22 cellular contexts compared by ENCODE assay signal in the genomic region with DNA sequence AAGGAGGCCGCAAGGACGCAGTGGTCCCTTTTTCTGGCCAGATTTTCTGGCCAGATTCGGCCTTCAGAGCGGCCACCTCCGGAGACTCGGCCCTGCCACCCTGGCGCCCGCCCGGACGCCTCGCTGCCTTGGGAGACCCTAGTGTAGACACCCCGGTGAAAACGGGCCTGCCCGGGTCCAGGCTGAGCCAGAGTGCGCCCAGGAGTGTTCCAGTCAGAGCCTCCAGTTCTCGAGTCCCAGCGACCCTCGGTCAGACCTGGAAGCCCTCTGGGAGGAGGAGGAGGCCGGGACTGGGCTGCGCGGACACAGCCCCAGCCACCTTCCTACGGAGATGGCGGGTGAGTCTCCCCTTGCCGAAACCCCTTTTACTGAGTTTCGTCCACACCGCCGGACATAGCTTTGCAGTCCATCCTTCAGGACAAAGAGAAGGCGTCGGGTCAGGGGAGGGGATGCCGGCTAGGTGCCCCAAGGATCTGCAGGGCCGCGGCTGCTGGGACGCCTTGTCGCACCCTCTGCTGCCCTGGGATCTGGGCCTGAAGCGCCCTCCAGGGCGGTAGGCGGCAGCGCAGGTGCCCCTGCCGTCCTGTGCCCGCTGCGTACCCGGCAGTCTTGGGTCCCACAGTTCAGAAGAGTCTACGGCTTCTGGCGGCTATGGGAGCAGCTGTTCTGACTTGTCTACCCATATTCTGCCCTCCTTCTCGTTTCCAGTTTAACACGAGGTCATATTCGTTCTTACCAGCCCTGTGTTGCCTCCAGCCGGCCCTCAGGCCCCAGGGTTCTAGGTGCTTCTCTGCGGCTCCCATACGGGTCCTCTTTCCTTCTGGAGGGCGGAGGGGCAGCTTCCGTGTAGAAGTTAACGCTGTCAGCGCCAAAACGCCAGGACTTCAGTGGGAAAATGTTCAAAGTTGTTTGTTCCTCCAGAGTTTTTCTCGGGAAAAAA.
DNase-seq lines count a peak whose midpoint lies in the region; ATAC-seq and TF ChIP-seq lines count a peak whose summit lies in the region.
"Had no signal": no experiment of that assay in that cellular context is flagged by ENCODE, and none has a peak within 500 bp of the region (broad histone marks: within the 10 kb centered on the region; RNA-seq: fewer than 3 reads in every experiment).

No MANE protein-coding gene starts in this region.

- no peak for TF ChIP-seq EP300 in upper lobe of left lung (IDR thresholded peaks at IDR 0.05)

- H3K36me3 ChIP-seq in heart right ventricle, result no peaks in the 10 kb centered on the region
- no peaks in the 10 kb centered on the region for H3K36me3 ChIP-seq in endodermal cell (ENCODE audit: control insufficient read depth, insufficient read depth, low read length)
- H3K36me3 ChIP-seq in upper lobe of left lung, result no peaks in the 10 kb centered on the region
- H3K36me3 ChIP-seq: BLaER1 treated with 17β-estradiol and CSF1 and Interleukin-3, amounts not matched to agents 10 nM and 100 nM; suprapubic skin had no signal

- H3K9me3 Mint-ChIP-seq in endodermal cell, result peaks cover 7% of the 10 kb centered on the region
- H3K9me3 Mint-ChIP-seq in T-helper 2 cell treated with Interferon-gamma antibody and Interleukin-4, amounts not matched to agents 5 μg/mL and 100 μg/mL, for 36 hours, result peaks cover 18% of the 10 kb centered on the region

- no peak overlapping the region for H3K4me3 ChIP-seq in heart right ventricle
- H3K4me3 ChIP-seq in endodermal cell (ENCODE audit: low read length), result no peak overlapping the region
- no peak overlapping the region for H3K4me3 ChIP-seq in upper lobe of left lung
- H3K4me3 ChIP-seq: psoas muscle, skin epidermis, suprapubic skin had no signal

- no peak overlapping the region for H3K27ac ChIP-seq in heart right ventricle
- H3K27ac ChIP-seq in endodermal cell (ENCODE audit: low read depth, low read length), result no peak overlapping the region
- no peak overlapping the region for H3K27ac ChIP-seq in upper lobe of left lung
- H3K27ac ChIP-seq: BLaER1 treated with 17β-estradiol and CSF1 and Interleukin-3, amounts not matched to agents 10 nM and 100 nM; psoas muscle; skin epidermis; suprapubic skin; VCaP had no signal

- H3K4me1 ChIP-seq in heart right ventricle (no peaks in the 10 kb centered on the region), endodermal cell (ENCODE audit: control insufficient read depth, insufficient read depth, low read length) (no peaks in the 10 kb centered on the region), upper lobe of left lung (no peaks in the 10 kb centered on the region)
- H3K4me1 ChIP-seq: BLaER1 treated with 17β-estradiol and CSF1 and Interleukin-3, amounts not matched to agents 10 nM and 100 nM; psoas muscle; suprapubic skin had no signal

- ATAC-seq in heart right ventricle (no peak), upper lobe of left lung (ENCODE audit: low FRiP score in 2 of 2) (peak; percentile 35 to 50)
- ATAC-seq: left lobe of liver, Panc1, psoas muscle had no signal

- peaks cover 2% of the 10 kb centered on the region for H3K4me1 Mint-ChIP-seq in endodermal cell
- no peaks in the 10 kb centered on the region for H3K4me1 Mint-ChIP-seq in T-helper 2 cell treated with Interferon-gamma antibody and Interleukin-4, amounts not matched to agents 5 μg/mL and 100 μg/mL, for 36 hours (ENCODE audit: low read depth)
- H3K4me1 Mint-ChIP-seq: activated CD4-positive, alpha-beta T cell treated with anti-CD3 and anti-CD28 coated beads, Interleukin-2, amount 10 ng/mL, durations not matched to agents 7 days and 5 days had no signal

- H3K27me3 ChIP-seq in heart right ventricle (no peaks in the 10 kb centered on the region), endodermal cell (ENCODE audit: control insufficient read depth, insufficient read depth, low read length, poor library complexity, severe bottlenecking) (no peaks in the 10 kb centered on the region), upper lobe of left lung (no peaks in the 10 kb centered on the region)
- H3K27me3 ChIP-seq: BLaER1 treated with 17β-estradiol and CSF1 and Interleukin-3, amounts not matched to agents 10 nM and 100 nM; suprapubic skin had no signal

- H3K36me3 Mint-ChIP-seq in endodermal cell (ENCODE audit: low read depth), result no peaks in the 10 kb centered on the region
- H3K36me3 Mint-ChIP-seq in T-helper 2 cell treated with Interferon-gamma antibody and Interleukin-4, amounts not matched to agents 5 μg/mL and 100 μg/mL, for 36 hours (ENCODE audit: low read depth), result no peaks in the 10 kb centered on the region
- H3K36me3 Mint-ChIP-seq: activated naive CD8-positive, alpha-beta T cell had no signal

- no peak overlapping the region for H3K9ac ChIP-seq in endodermal cell (ENCODE audit: extremely low read depth, low read length, poor library complexity, severe bottlenecking)
- H3K9ac ChIP-seq: BLaER1 treated with 17β-estradiol and CSF1 and Interleukin-3, amounts not matched to agents 10 nM and 100 nM had no signal

- 92% methylated on average over 56 of the region's 56 CpGs for WGBS in heart right ventricle, 2 donors
- 92 to 95% methylated on average over 24 to 56 of the region's 56 CpGs for WGBS in endodermal cell (ENCODE audit: insufficient coverage in 1 of 2, insufficient read length in 1 of 2), 2 experiments
- 89 to 92% methylated on average over 30 to 56 of the region's 56 CpGs for WGBS in upper lobe of left lung, 2 donors

- intact Hi-C loops in cardiac septum (cut with DNase I), result no loop called here
- intact Hi-C loops in heart right ventricle (cut with DNase I), result no loop called here

- H3K27ac Mint-ChIP-seq in endodermal cell, result no peak overlapping the region
- H3K27ac Mint-ChIP-seq in T-helper 2 cell treated with Interferon-gamma antibody and Interleukin-4, amounts not matched to agents 5 μg/mL and 100 μg/mL, for 36 hours, result no peak overlapping the region
- H3K27ac Mint-ChIP-seq: activated CD4-positive, alpha-beta T cell treated with anti-CD3 and anti-CD28 coated beads, Interleukin-2, amount 10 ng/mL, durations not matched to agents 7 days and 5 days; activated naive CD8-positive, alpha-beta T cell had no signal

- no peak overlapping the region for H3K4me3 Mint-ChIP-seq in endodermal cell
- no peak overlapping the region for H3K4me3 Mint-ChIP-seq in T-helper 2 cell treated with Interferon-gamma antibody and Interleukin-4, amounts not matched to agents 5 μg/mL and 100 μg/mL, for 36 hours
- H3K4me3 Mint-ChIP-seq: activated CD4-positive, alpha-beta T cell treated with anti-CD3 and anti-CD28 coated beads, Interleukin-2, amount 10 ng/mL, durations not matched to agents 7 days and 5 days; activated naive CD8-positive, alpha-beta T cell had no signal

- H3K27me3 Mint-ChIP-seq in endodermal cell (ENCODE audit: insufficient read depth), result no peaks in the 10 kb centered on the region
- no peaks in the 10 kb centered on the region for H3K27me3 Mint-ChIP-seq in T-helper 2 cell treated with Interferon-gamma antibody and Interleukin-4, amounts not matched to agents 5 μg/mL and 100 μg/mL, for 36 hours (ENCODE audit: low read depth)
- H3K27me3 Mint-ChIP-seq: activated CD4-positive, alpha-beta T cell treated with anti-CD3 and anti-CD28 coated beads, Interleukin-2, amount 10 ng/mL, durations not matched to agents 7 days and 5 days; activated naive CD8-positive, alpha-beta T cell had no signal

- H3K9me3 ChIP-seq in heart right ventricle, result peaks cover 0 to 22% (median 0%) of the 10 kb centered on the region in 11 donors
- H3K9me3 ChIP-seq in endodermal cell (ENCODE audit: control insufficient read depth, low read length), result no peaks in the 10 kb centered on the region
- H3K9me3 ChIP-seq in upper lobe of left lung, result peaks cover 0 to 8% (median 3%) of the 10 kb centered on the region in 4 donors
- H3K9me3 ChIP-seq: psoas muscle, suprapubic skin had no signal

- peak; percentile 56 for DNase-seq in cardiac septum (ENCODE audit: low spot score)
- no peak for DNase-seq in heart right ventricle
- DNase-seq in RPMI7951 (ENCODE audit: low read depth), result peak; percentile 43
- DNase-seq in endodermal cell, result peak; percentile 31
- DNase-seq in upper lobe of left lung, result peak in 1 of 2 donors; percentile 79
- no peak for DNase-seq in activated CD4-positive, alpha-beta T cell treated with anti-CD3 and anti-CD28 coated beads, Interleukin-2, amount 50 U/mL, for 1 hour
- DNase-seq in T-helper 2 cell treated with Interferon-gamma antibody and Interleukin-4, amounts not matched to agents 5 μg/mL and 100 μg/mL, for 36 hours (ENCODE audit: low spot score), result no peak
- no peak for DNase-seq in NCI-H774 (lab: John Stamatoyannopoulos, UW)
- DNase-seq: activated CD4-positive, alpha-beta T cell treated with anti-CD3 and anti-CD28 coated beads, Interleukin-2, amount 10 ng/mL, durations not matched to agents 7 days and 5 days; Calu3; cerebellar nuclear complex; NCI-H1105; NCI-H510A; stimulated activated CD4-positive, alpha-beta T cell treated with anti-CD3 and anti-CD28 coated beads, Interleukin-1b, Interleukin-23, amount 100 ng/mL, for 48 hours had no signal

- TF ChIP-seq POLR2A in upper lobe of left lung (IDR thresholded peaks at IDR 0.05), result no peak

- TF ChIP-seq CTCF in heart right ventricle (IDR thresholded peaks at IDR 0.05), result no peak
- no peak for TF ChIP-seq CTCF in endodermal cell (conservative IDR thresholded peaks at IDR 0.05)
- no peak for TF ChIP-seq CTCF in upper lobe of left lung (IDR thresholded peaks at IDR 0.05)

Comparison
In these comparisons a context has a peak if more than half of its experiments do, and no peak if none do; other contexts are left out.
1. DNase-seq: peak in cardiac septum (single experiment), RPMI7951 (single experiment) and endodermal cell (single experiment); none in heart right ventricle (0 of 2), activated CD4-positive, alpha-beta T cell treated with anti-CD3 and anti-CD28 coated beads, Interleukin-2, amount 50 U/mL, for 1 hour (single experiment), T-helper 2 cell treated with Interferon-gamma antibody and Interleukin-4, amounts not matched to agents 5 μg/mL and 100 μg/mL, for 36 hours (single experiment) and NCI-H774 (single experiment).
2. ATAC-seq: peak in upper lobe of left lung (2 of 2); none in heart right ventricle (0 of 8).